8 cellular contexts compared by ENCODE assay signal in the genomic region with DNA sequence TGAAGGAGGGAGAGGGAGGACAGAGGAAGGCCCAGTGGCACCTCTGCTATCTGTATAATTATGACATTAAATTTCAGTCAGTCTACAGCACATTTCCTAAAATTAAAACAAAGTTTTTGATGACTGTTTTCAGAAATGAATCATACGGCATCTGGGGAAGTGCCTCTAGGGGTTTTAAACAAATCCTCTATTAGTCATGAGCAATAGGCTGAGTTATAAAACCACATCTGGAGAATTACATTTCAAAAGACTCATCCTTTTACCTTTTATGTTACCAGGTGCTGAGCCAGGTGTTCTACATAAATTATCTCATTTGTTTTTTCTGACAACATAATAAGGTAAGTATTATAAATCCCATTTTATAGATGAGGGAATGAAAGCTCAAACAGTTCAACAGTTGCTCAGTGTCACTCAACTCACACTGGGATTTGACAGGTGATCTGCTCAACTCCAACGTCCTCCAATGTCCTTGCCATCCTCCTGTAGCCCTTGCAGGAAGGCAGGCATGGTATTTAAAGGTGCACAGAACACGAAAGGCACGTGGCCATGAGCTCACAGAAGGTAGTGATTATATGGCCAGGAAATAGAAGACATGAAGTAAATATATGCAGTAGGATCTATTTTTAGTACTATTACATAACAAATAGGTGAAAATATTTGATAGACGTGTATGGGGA.
A peak's percentile ranks its signal among the peaks of the same experiment; 100 is the strongest.
DNase-seq lines count a peak whose midpoint lies in the region; ATAC-seq, FAIRE-seq and TF ChIP-seq lines count a peak whose summit lies in the region.

No MANE protein-coding gene starts in this region.

- no peak overlapping the region for H4K8ac ChIP-seq in H1 (ENCODE audit: extremely low read depth, insufficient read depth, low read length)

- no peak overlapping the region for H3K9ac ChIP-seq in H1 (replicated peaks in 1 of 4; ENCODE audit: extremely low read depth in 1 of 4, low read depth in 3 of 4, low read length in 3 of 4)

- ATAC-seq in GM18909 (IDR thresholded peaks at IDR 0.05; ENCODE audit: poor library complexity, unreplicated experiment) (peak; percentile 71), HG03354 (IDR thresholded peaks at IDR 0.05; ENCODE audit: poor library complexity, severe bottlenecking, unreplicated experiment) (peak; percentile 60)

- no peak for TF ChIP-seq CTCF in AG09319 (IDR thresholded peaks at IDR 0.05; ENCODE audit: low read depth, low read length)
- TF ChIP-seq CTCF in H1 (IDR thresholded peaks at IDR 0.05; ENCODE audit: control extremely low read depth in 1 of 3, insufficient read depth in 1 of 3, low read depth in 1 of 3, low read length in 3 of 3), result no peak
- TF ChIP-seq CTCF in testis (IDR thresholded peaks at IDR 0.05), result no peak

- no peak overlapping the region for H2AK5ac ChIP-seq in H1 (ENCODE audit: low read depth, low read length)

- H3K56ac ChIP-seq in H1 (replicated peaks; ENCODE audit: insufficient read length, low read depth, low read length), result no peak overlapping the region

- H3K4me2 ChIP-seq in H1 (ENCODE audit: insufficient read depth in 1 of 2, low read depth in 2 of 2, low read length in 2 of 2), result no peak overlapping the region

- no peaks in the 10 kb centered on the region for H3K23me2 ChIP-seq in H1 (ENCODE audit: low read depth, low read length)

- no peak overlapping the region for H2BK5ac ChIP-seq in H1 (ENCODE audit: low read depth, low read length)

- H2AFZ ChIP-seq in H1 (ENCODE audit: low read length), result no peak overlapping the region

- 84% methylated on average over 5 of the region's 5 CpGs; no CpG with 5 or more reads in 1 of the 2 experiments for WGBS in H1 (ENCODE audit: extremely low coverage in 1 of 2, insufficient coverage in 1 of 2, insufficient read length in 1 of 2, insufficient replicate concordance in 2 of 2, low coverage in 1 of 2, low lambda C conversion rate in 2 of 2, missing lambda C conversion rate in 1 of 2), 2 experiments
- WGBS in testis, 2 donors, result 38 to 40% methylated on average over 5 of the region's 5 CpGs

- no peak overlapping the region for H2BK15ac ChIP-seq in H1 (ENCODE audit: low read length)

- TF ChIP-seq POLR2A in H1 (IDR thresholded peaks at IDR 0.05; ENCODE audit: control extremely low read depth in 1 of 2, low read depth in 2 of 2, low read length in 2 of 2) (no peak), testis (IDR thresholded peaks at IDR 0.05) (no peak)

- no peak for TF ChIP-seq EP300 in H1 (IDR thresholded peaks at IDR 0.05; ENCODE audit: borderline replicate concordance in 1 of 2, low read depth in 2 of 2, low read length in 2 of 2)

- no peak overlapping the region for H3K14ac ChIP-seq in H1 (ENCODE audit: insufficient read length)

- H3K4ac ChIP-seq in H1 (replicated peaks; ENCODE audit: insufficient read length, low read depth, low read length), result no peak overlapping the region

- no peak overlapping the region for H4K5ac ChIP-seq in H1 (ENCODE audit: insufficient read length, low read depth, low read length)

- H2BK120ac ChIP-seq in H1 (replicated peaks; ENCODE audit: low read depth, low read length), result peak overlapping the region; percentile 80

- H2BK20ac ChIP-seq in H1 (ENCODE audit: low read length), result no peak overlapping the region

- peak; percentile 16 for DNase-seq in AG09319 (ENCODE audit: extremely low read depth, low read depth)
- DNase-seq in H1 (ENCODE audit: low read depth in 1 of 2, low spot score in 2 of 2), result no peak
- DNase-seq in activated gamma-delta T cell (lab: John Stamatoyannopoulos, UW), result no peak
- no peak for DNase-seq in testis
- no peak for DNase-seq in stimulated activated naive CD4-positive, alpha-beta T cell treated with Interleukin-2 at 50 U/mL for 16 hours (lab: John Stamatoyannopoulos, UW)
- DNase-seq in activated effector memory CD4-positive, alpha-beta T cell treated with Interleukin-2 at 50 U/mL for 16 hours, result no peak

- no peak overlapping the region for H2BK12ac ChIP-seq in H1 (ENCODE audit: low read depth, low read length)

- no peaks in the 10 kb centered on the region for H3K79me1 ChIP-seq in H1 (ENCODE audit: low read depth, low read length)

- H3K9me3 ChIP-seq in H1 (ENCODE audit: insufficient read depth in 2 of 2, low read depth in 1 of 2, low read length in 1 of 2) (no peaks in the 10 kb centered on the region), testis (no peaks in the 10 kb centered on the region)

- POLR2A ChIA-PET in H1 (lab: Charles Lee; ENCODE audit: partially characterized antibody), result no interaction called here

- TF ChIP-seq RAD21 in H1 (IDR thresholded peaks at IDR 0.05 in 1 of 2, conservative IDR thresholded peaks at IDR 0.05 in 1 of 2; ENCODE audit: low read depth in 2 of 2, low read length in 2 of 2), result no peak

- no peak overlapping the region for H3K27ac ChIP-seq in H1 (ENCODE audit: low read depth, low read length)
- H3K27ac ChIP-seq in testis, result no peak overlapping the region

- H4K20me1 ChIP-seq in H1 (replicated peaks in 1 of 2; ENCODE audit: control insufficient read depth in 1 of 2, insufficient read depth in 2 of 2, low read length in 2 of 2), result no peaks in the 10 kb centered on the region

- H4K91ac ChIP-seq in H1 (replicated peaks; ENCODE audit: insufficient read length, low read length), result no peak overlapping the region

- H3K18ac ChIP-seq in H1 (ENCODE audit: extremely low read depth, low read length), result no peak overlapping the region

- CTCF ChIA-PET in H1 (lab: Charles Lee; ENCODE audit: partially characterized antibody), result no interaction called here

- H3K23ac ChIP-seq in H1 (ENCODE audit: insufficient read length), result no peak overlapping the region

- H3K4me3 ChIP-seq in H1 (ENCODE audit: extremely low read depth in 1 of 4, insufficient read depth in 2 of 4, low read depth in 3 of 4, low read length in 4 of 4), result no peak overlapping the region
- no peak overlapping the region for H3K4me3 ChIP-seq in testis

- no peaks in the 10 kb centered on the region for H3K4me1 ChIP-seq in H1 (replicated peaks in 1 of 4; ENCODE audit: control insufficient read depth in 3 of 4, insufficient read depth in 4 of 4, low read length in 3 of 4)
- H3K4me1 ChIP-seq in testis, result no peaks in the 10 kb centered on the region

- no peak for FAIRE-seq in H1 (lab: Jason Lieb, UNC)

- H3K79me2 ChIP-seq in H1 (ENCODE audit: control insufficient read depth in 1 of 2, insufficient read depth in 2 of 2, low read length in 2 of 2), result no peaks in the 10 kb centered on the region

- no peaks in the 10 kb centered on the region for H3K27me3 ChIP-seq in H1 (replicated peaks in 1 of 4; ENCODE audit: control insufficient read depth in 3 of 4, extremely low read depth in 1 of 4, insufficient read depth in 3 of 4, low read length in 3 of 4)
- no peaks in the 10 kb centered on the region for H3K27me3 ChIP-seq in testis

- H3K36me3 ChIP-seq in H1 (ENCODE audit: control insufficient read depth in 2 of 4, insufficient read depth in 4 of 4, low read length in 3 of 4) (no peaks in the 10 kb centered on the region), testis (ENCODE audit: low read depth, missing control alignments) (no peaks in the 10 kb centered on the region)

- intact Hi-C loops in testis (cut with DNase I; ENCODE audit: low total_unique reads), result no loop called here

TF ChIP-seq in H1, 55 proteins besides CTCF, POLR2A, EP300 and RAD21:
- TF ChIP-seq MAX (IDR thresholded peaks at IDR 0.05) (no peak), SP4 (IDR thresholded peaks at IDR 0.05; ENCODE audit: low read length) (no peak), CTBP2 (IDR thresholded peaks at IDR 0.05; ENCODE audit: borderline replicate concordance, insufficient read depth, insufficient read length, low read length) (no peak), SP1 (IDR thresholded peaks at IDR 0.05; ENCODE audit: low read depth, low read length) (no peak), GABPA (IDR thresholded peaks at IDR 0.05; ENCODE audit: borderline replicate concordance, insufficient read depth, low read length) (no peak), FOSL1 (IDR thresholded peaks at IDR 0.05; ENCODE audit: insufficient read depth, low read depth, low read length) (no peak), POLR2AphosphoS5 (IDR thresholded peaks at IDR 0.05; ENCODE audit: low read depth, low read length) (no peak), EZH2 (IDR thresholded peaks at IDR 0.05; ENCODE audit: low read depth, low read length, severe bottlenecking) (no peak), BACH1 (IDR thresholded peaks at IDR 0.05; ENCODE audit: low read length) (no peak), RXRA (IDR thresholded peaks at IDR 0.05; ENCODE audit: insufficient read depth, low read depth, low read length) (no peak), NRF1 (IDR thresholded peaks at IDR 0.05; ENCODE audit: low read depth, low read length) (no peak), TEAD4 (IDR thresholded peaks at IDR 0.05; ENCODE audit: low read depth, low read length) (no peak)
- TF ChIP-seq, protein P1, sequence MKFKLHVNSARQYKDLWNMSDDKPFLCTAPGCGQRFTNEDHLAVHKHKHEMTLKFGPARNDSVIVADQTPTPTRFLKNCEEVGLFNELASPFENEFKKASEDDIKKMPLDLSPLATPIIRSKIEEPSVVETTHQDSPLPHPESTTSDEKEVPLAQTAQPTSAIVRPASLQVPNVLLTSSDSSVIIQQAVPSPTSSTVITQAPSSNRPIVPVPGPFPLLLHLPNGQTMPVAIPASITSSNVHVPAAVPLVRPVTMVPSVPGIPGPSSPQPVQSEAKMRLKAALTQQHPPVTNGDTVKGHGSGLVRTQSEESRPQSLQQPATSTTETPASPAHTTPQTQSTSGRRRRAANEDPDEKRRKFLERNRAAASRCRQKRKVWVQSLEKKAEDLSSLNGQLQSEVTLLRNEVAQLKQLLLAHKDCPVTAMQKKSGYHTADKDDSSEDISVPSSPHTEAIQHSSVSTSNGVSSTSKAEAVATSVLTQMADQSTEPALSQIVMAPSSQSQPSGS (IDR thresholded peaks at IDR 0.05; ENCODE audit: low read length), result no peak
